In the genomic region with DNA sequence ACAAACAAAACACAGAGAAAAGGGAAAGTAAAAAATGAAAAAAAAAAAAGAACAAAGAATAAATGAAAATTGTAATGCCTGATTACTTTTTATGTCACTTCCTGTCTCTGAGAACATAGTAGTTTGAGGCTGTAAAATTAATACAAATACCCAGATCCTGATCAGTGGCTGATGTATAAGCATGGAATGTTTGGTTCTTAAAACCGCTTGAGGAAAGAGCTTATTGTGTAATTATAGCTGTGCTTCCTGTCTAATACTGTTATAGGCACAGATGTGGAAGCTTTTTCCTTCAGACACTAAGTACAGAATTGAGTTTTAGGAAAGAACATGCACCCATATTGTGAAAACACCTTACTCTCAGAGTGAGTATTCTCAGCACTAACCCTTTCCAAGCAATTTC, we compare ENCODE assay signal across 1 cellular context.
TF ChIP-seq lines count a peak whose summit lies in the region.

No MANE protein-coding gene starts in this region.

TF ChIP-seq in SK-N-SH, 30 proteins besides CTCF, POLR2A, EP300 and RAD21 (continued from another document):
- TF ChIP-seq, protein P1, sequence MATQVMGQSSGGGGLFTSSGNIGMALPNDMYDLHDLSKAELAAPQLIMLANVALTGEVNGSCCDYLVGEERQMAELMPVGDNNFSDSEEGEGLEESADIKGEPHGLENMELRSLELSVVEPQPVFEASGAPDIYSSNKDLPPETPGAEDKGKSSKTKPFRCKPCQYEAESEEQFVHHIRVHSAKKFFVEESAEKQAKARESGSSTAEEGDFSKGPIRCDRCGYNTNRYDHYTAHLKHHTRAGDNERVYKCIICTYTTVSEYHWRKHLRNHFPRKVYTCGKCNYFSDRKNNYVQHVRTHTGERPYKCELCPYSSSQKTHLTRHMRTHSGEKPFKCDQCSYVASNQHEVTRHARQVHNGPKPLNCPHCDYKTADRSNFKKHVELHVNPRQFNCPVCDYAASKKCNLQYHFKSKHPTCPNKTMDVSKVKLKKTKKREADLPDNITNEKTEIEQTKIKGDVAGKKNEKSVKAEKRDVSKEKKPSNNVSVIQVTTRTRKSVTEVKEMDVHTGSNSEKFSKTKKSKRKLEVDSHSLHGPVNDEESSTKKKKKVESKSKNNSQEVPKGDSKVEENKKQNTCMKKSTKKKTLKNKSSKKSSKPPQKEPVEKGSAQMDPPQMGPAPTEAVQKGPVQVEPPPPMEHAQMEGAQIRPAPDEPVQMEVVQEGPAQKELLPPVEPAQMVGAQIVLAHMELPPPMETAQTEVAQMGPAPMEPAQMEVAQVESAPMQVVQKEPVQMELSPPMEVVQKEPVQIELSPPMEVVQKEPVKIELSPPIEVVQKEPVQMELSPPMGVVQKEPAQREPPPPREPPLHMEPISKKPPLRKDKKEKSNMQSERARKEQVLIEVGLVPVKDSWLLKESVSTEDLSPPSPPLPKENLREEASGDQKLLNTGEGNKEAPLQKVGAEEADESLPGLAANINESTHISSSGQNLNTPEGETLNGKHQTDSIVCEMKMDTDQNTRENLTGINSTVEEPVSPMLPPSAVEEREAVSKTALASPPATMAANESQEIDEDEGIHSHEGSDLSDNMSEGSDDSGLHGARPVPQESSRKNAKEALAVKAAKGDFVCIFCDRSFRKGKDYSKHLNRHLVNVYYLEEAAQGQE (IDR thresholded peaks at IDR 0.05; ENCODE audit: low read depth, low read length), result no peak
- no peak for TF ChIP-seq SIN3A (IDR thresholded peaks at IDR 0.05; ENCODE audit: borderline replicate concordance, low read depth, low read length)
